ENCODE assay signal across 8 cellular contexts in the genomic region with DNA sequence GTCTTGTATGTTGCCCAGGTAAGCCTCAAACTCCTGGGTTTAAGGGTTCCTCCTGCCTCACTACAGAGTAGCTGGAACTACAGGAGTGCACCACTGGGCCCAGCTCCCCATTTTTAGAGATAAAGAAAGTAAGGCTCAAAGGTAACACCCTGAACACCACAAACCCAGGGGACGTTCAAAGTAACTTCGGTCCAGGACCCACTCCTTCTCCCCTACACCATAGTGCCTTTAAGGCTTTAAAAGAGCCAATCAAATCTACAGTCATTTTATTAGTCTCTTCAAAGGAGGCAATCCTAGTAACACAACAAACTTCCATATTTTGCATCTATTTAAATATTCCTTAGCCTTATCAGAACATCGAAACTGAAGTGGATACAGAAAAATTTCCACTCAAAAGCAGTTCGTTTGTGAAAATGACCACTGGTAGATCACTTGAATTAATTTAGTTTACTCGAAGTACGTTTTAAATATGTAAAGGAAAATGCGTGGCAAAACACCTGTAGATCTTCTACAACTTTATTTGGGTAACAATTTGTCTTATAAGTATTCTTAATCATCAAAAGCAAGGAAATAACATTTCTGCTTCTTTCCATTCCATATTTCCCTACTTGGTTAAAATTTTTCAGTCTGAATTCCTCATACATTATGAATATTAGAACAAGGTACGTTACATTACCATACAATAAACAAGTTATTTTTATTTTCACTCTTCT. TPM values are rescaled to one million over a fixed set of nuclear protein-coding genes. Genes with fewer than 3 reads are reported as not detected.
DNase-seq lines count a peak whose midpoint lies in the region; ATAC-seq and TF ChIP-seq lines count a peak whose summit lies in the region.

No MANE protein-coding gene starts in this region.

- TF ChIP-seq POLR2A in NB4 (IDR thresholded peaks at IDR 0.05; ENCODE audit: extremely low read depth, insufficient read length): no peak
- TF ChIP-seq POLR2A in breast epithelium (IDR thresholded peaks at IDR 0.05): no peak

- no peak overlapping the region for H2BK5ac ChIP-seq in mesenchymal stem cell (ENCODE audit: low read depth, low read length, poor library complexity, severe bottlenecking)

- intact Hi-C loops in breast epithelium (cut with DNase I; ENCODE audit: low total_unique reads): no loop called here

- peaks cover 2% of the 10 kb centered on the region for H3K79me1 ChIP-seq in mesenchymal stem cell (replicated peaks; ENCODE audit: low read length, poor library complexity, severe bottlenecking)

- peak overlapping the region; percentile 92 for H3K27ac ChIP-seq in DND-41 (ENCODE audit: low read length)
- H3K27ac ChIP-seq in breast epithelium: peak overlapping the region; percentile 65 to 99
- peak overlapping the region; percentile 94 for H3K27ac ChIP-seq in mesenchymal stem cell (ENCODE audit: low read length, poor library complexity, severe bottlenecking)

- H3K4me3 ChIP-seq in DND-41 (ENCODE audit: low read depth in 1 of 2, low read length in 2 of 2) (peak overlapping the region; percentile 69 to 87), NB4 (ENCODE audit: low read depth, low read length) (peak overlapping the region; percentile 81), breast epithelium (peak overlapping the region; percentile 78 to 93 (median 84)), mesenchymal stem cell (ENCODE audit: insufficient read depth in 1 of 2, low read depth in 1 of 2, low read length in 2 of 2) (peak overlapping the region in 1 of 2 experiments; percentile 91)

- peaks cover 60% of the 10 kb centered on the region for H3K4me1 ChIP-seq in DND-41 (ENCODE audit: insufficient read depth, low read length)
- no peaks in the 10 kb centered on the region for H3K4me1 ChIP-seq in breast epithelium
- H3K4me1 ChIP-seq in mesenchymal stem cell (ENCODE audit: control insufficient read depth, insufficient read depth, low read depth, low read length): peaks cover 7% of the 10 kb centered on the region

- H3K36me3 ChIP-seq in DND-41 (ENCODE audit: insufficient read depth, low read length) (peaks cover 3% of the 10 kb centered on the region; the same call in 1 of the 2 replicates), breast epithelium (no peaks in the 10 kb centered on the region), mesenchymal stem cell (ENCODE audit: control insufficient read depth in 1 of 2, insufficient read depth in 2 of 2, low read depth in 1 of 2, low read length in 2 of 2) (no peaks in the 10 kb centered on the region)

- no peak overlapping the region for H3K23ac ChIP-seq in mesenchymal stem cell (ENCODE audit: low read length in 2 of 2)

- H3K27me3 ChIP-seq in DND-41 (ENCODE audit: insufficient read depth, low read length, poor library complexity): no peaks in the 10 kb centered on the region
- no peaks in the 10 kb centered on the region for H3K27me3 ChIP-seq in breast epithelium
- H3K27me3 ChIP-seq in mesenchymal stem cell (ENCODE audit: control insufficient read depth in 1 of 2, insufficient read depth in 1 of 2, low read length in 2 of 2): no peaks in the 10 kb centered on the region

- H3K4ac ChIP-seq in mesenchymal stem cell (ENCODE audit: low read depth in 1 of 2, low read length in 2 of 2): peak overlapping the region in 1 of 2 experiments; percentile 50

- H2BK12ac ChIP-seq in mesenchymal stem cell (ENCODE audit: low read length in 2 of 2): peak overlapping the region in 1 of 2 experiments; percentile 47

- peak overlapping the region; percentile 92 for H3K9ac ChIP-seq in DND-41 (ENCODE audit: low read depth, low read length)
- peak overlapping the region; percentile 100 for H3K9ac ChIP-seq in mesenchymal stem cell (ENCODE audit: low read length)

- H4K8ac ChIP-seq in mesenchymal stem cell (ENCODE audit: low read length): peak overlapping the region; percentile 15

- H4K91ac ChIP-seq in mesenchymal stem cell (ENCODE audit: low read length): no peak overlapping the region

- H3K18ac ChIP-seq in mesenchymal stem cell (ENCODE audit: low read depth in 1 of 2, low read length in 2 of 2): peak overlapping the region in 1 of 2 experiments; percentile 26

- peaks cover 6% of the 10 kb centered on the region; the same call in 1 of the 2 replicates for H4K20me1 ChIP-seq in DND-41 (ENCODE audit: insufficient read depth, low read length)

- ATAC-seq in DND-41 (ENCODE audit: insufficient read depth, low read depth) (no peak), HG03442 (IDR thresholded peaks at IDR 0.05; ENCODE audit: unreplicated experiment) (no peak)

- H2AFZ ChIP-seq in DND-41 (ENCODE audit: low read depth, low read length) (peak overlapping the region; percentile 73), mesenchymal stem cell (ENCODE audit: low read depth, low read length) (no peak overlapping the region)

- H2BK15ac ChIP-seq in mesenchymal stem cell (ENCODE audit: low read depth, poor library complexity, severe bottlenecking): no peak overlapping the region

- H3K4me2 ChIP-seq in DND-41 (ENCODE audit: insufficient read depth, low read length) (peak overlapping the region; percentile 79), mesenchymal stem cell (ENCODE audit: low read length, poor library complexity, severe bottlenecking) (peak overlapping the region; percentile 83)

- peak overlapping the region; percentile 89 for H2AK5ac ChIP-seq in mesenchymal stem cell (ENCODE audit: low read length, severe bottlenecking)

- H3K9me3 ChIP-seq in DND-41 (ENCODE audit: insufficient read depth, low read length, severe bottlenecking): no peaks in the 10 kb centered on the region
- H3K9me3 ChIP-seq in breast epithelium: no peaks in the 10 kb centered on the region
- H3K9me3 ChIP-seq in mesenchymal stem cell (ENCODE audit: control insufficient read depth, low read length): no peaks in the 10 kb centered on the region

- DNase-seq in DND-41: peak; percentile 33
- DNase-seq in NB4 (ENCODE audit: low read depth): peak; percentile 36
- DNase-seq in breast epithelium (ENCODE audit: low spot score in 2 of 2): no peak
- DNase-seq in mesenchymal stem cell: peak; percentile 29
- DNase-seq in COLO668 (lab: John Stamatoyannopoulos, UW; ENCODE audit: unreplicated experiment): no peak
- DNase-seq in HK-2 (ENCODE audit: unreplicated experiment): no peak
- no peak for DNase-seq in activated CD4-positive, CD25-positive, alpha-beta regulatory T cell (lab: John Stamatoyannopoulos, UW)

- H2BK120ac ChIP-seq in mesenchymal stem cell (ENCODE audit: low read depth, low read length): peak overlapping the region; percentile 73

- 36% methylated on average over 4 of the region's 8 CpGs for WGBS in mesenchymal stem cell

- peaks cover 77% of the 10 kb centered on the region for H3K79me2 ChIP-seq in DND-41 (ENCODE audit: insufficient read depth, low read length)

- no peak for TF ChIP-seq CTCF in DND-41 (IDR thresholded peaks at IDR 0.05; ENCODE audit: borderline replicate concordance, extremely low read depth, low read length, poor library complexity, severe bottlenecking)
- no peak for TF ChIP-seq CTCF in NB4 (IDR thresholded peaks at IDR 0.05; ENCODE audit: low read depth, low read length)
- no peak for TF ChIP-seq CTCF in breast epithelium (IDR thresholded peaks at IDR 0.05)

- H3K14ac ChIP-seq in mesenchymal stem cell (ENCODE audit: low read length in 2 of 2): no peak overlapping the region

RNA-seq across cellular contexts. Expression of a gene that starts 1.8 kb away (rescaled TPM):
- 10 to 100 TPM; 54.4 to 83.7 (median 73.7) TPM for total RNA-seq in breast epithelium
- 11.0 TPM for polyA plus RNA-seq in mesenchymal stem cell (2013, experiment 1 of 2)
- 11.2 TPM for polyA plus RNA-seq in mesenchymal stem cell (2013, experiment 2 of 2)

Comparison
In these comparisons a context has a peak if more than half of its experiments do, and no peak if none do; other contexts are left out.
1. DNase-seq: peak in DND-41 (single experiment), NB4 (single experiment) and mesenchymal stem cell (single experiment); none in breast epithelium (0 of 2), COLO668 (single experiment), HK-2 (single experiment) and activated CD4-positive, CD25-positive, alpha-beta regulatory T cell (0 of 4).
2. Peak in every context shown above with its lines, with median percentiles within 50 percentile points of each other: H3K27ac ChIP-seq.